ENCODE assay signal across 8 cellular contexts in genomic region chr5:87121315-87122170, GRCh38.
DNase-seq lines count a peak whose midpoint lies in the region; ATAC-seq and TF ChIP-seq lines count a peak whose summit lies in the region.

No MANE protein-coding gene starts in this region.

- peak; percentile 13 for DNase-seq in GDM1 (lab: John Stamatoyannopoulos, UW)
- DNase-seq in epithelial cell of proximal tubule (ENCODE audit: low read depth): peak; percentile 66
- DNase-seq in gastrocnemius medialis: peak; percentile 7 to 36
- DNase-seq in NCI-H128 (lab: John Stamatoyannopoulos, UW; ENCODE audit: unreplicated experiment): no peak
- no peak for DNase-seq in neural progenitor cell (ENCODE audit: low spot score)

- H3K36me3 Mint-ChIP-seq in IgD-negative memory B cell (no peaks in the 10 kb centered on the region), neural progenitor cell (no peaks in the 10 kb centered on the region)

- TF ChIP-seq POLR2A in gastrocnemius medialis (IDR thresholded peaks at IDR 0.05): no peak

- H3K27me3 ChIP-seq in gastrocnemius medialis: no peaks in the 10 kb centered on the region
- no peaks in the 10 kb centered on the region for H3K27me3 ChIP-seq in neural progenitor cell

- H3K27ac ChIP-seq in gastrocnemius medialis: no peak overlapping the region
- no peak overlapping the region for H3K27ac ChIP-seq in neural progenitor cell

- no peaks in the 10 kb centered on the region for H3F3A ChIP-seq in neural progenitor cell (ENCODE audit: low read depth)

- H3K27me3 Mint-ChIP-seq in IgD-negative memory B cell: no peaks in the 10 kb centered on the region
- H3K27me3 Mint-ChIP-seq in neural progenitor cell (ENCODE audit: insufficient read depth, low read depth): no peaks in the 10 kb centered on the region

- H3K4me1 Mint-ChIP-seq in IgD-negative memory B cell (peaks cover 28 to 42% (median 31%) of the 10 kb centered on the region in 3 donors), neural progenitor cell (no peaks in the 10 kb centered on the region)

- in situ Hi-C loops in gastrocnemius medialis (cut with MboI; ENCODE audit: low sequenced_read_pairs in 4 of 4): no loop called here

- H3K27ac Mint-ChIP-seq in IgD-negative memory B cell (peak overlapping the region in 2 of 3 donors; percentile 20 to 60), neural progenitor cell (no peak overlapping the region)

- peak; percentile 74 for ATAC-seq in GM21576 (IDR thresholded peaks at IDR 0.05; ENCODE audit: unreplicated experiment)
- peak; percentile 50 to 78 for ATAC-seq in gastrocnemius medialis

- no peaks in the 10 kb centered on the region for H3K79me2 ChIP-seq in neural progenitor cell (ENCODE audit: low read depth)

- H2AFZ ChIP-seq in neural progenitor cell (replicated peaks): no peak overlapping the region

- no peak overlapping the region for H3K9ac ChIP-seq in neural progenitor cell

- intact Hi-C loops in gastrocnemius medialis (cut with DNase I; ENCODE audit: low total_unique reads): no loop called here

- H3K9me3 ChIP-seq in gastrocnemius medialis (no peaks in the 10 kb centered on the region), neural progenitor cell (ENCODE audit: low read depth) (no peaks in the 10 kb centered on the region)

- H3K4me3 Mint-ChIP-seq in IgD-negative memory B cell (peak overlapping the region; percentile 3 to 88 (median 60)), neural progenitor cell (no peak overlapping the region)

- no peaks in the 10 kb centered on the region for H3K36me3 ChIP-seq in gastrocnemius medialis
- H3K36me3 ChIP-seq in neural progenitor cell: no peaks in the 10 kb centered on the region

- no peaks in the 10 kb centered on the region for H3K4me1 ChIP-seq in gastrocnemius medialis
- no peaks in the 10 kb centered on the region for H3K4me1 ChIP-seq in neural progenitor cell

- peak overlapping the region; percentile 20; the same call in 1 of the 2 replicates for H3K4me3 ChIP-seq in WI38 (ENCODE audit: low read depth, low read length)
- no peak overlapping the region for H3K4me3 ChIP-seq in epithelial cell of proximal tubule (ENCODE audit: low read depth, low read length)
- H3K4me3 ChIP-seq in gastrocnemius medialis: no peak overlapping the region
- H3K4me3 ChIP-seq in neural progenitor cell: no peak overlapping the region

- H3K9me3 Mint-ChIP-seq in IgD-negative memory B cell (no peaks in the 10 kb centered on the region), neural progenitor cell (no peaks in the 10 kb centered on the region)

- no peaks in the 10 kb centered on the region for H4K20me1 ChIP-seq in neural progenitor cell (ENCODE audit: low read depth)

- H3K4me2 ChIP-seq in neural progenitor cell: no peak overlapping the region

- TF ChIP-seq CTCF in WI38 (IDR thresholded peaks at IDR 0.05; ENCODE audit: low read depth, low read length): no peak
- no peak for TF ChIP-seq CTCF in epithelial cell of proximal tubule (conservative IDR thresholded peaks at IDR 0.05; ENCODE audit: low read depth, low read length)
- no peak for TF ChIP-seq CTCF in gastrocnemius medialis (IDR thresholded peaks at IDR 0.05 in 4 of 5, conservative IDR thresholded peaks at IDR 0.05 in 1 of 5)
- TF ChIP-seq CTCF in neural progenitor cell (IDR thresholded peaks at IDR 0.05): no peak

Comparison
In these comparisons a context has a peak if more than half of its experiments do, and no peak if none do; other contexts are left out.
1. DNase-seq: peak in GDM1 (single experiment), epithelial cell of proximal tubule (single experiment) and gastrocnemius medialis (2 of 2); none in NCI-H128 (single experiment) and neural progenitor cell (single experiment).